26 cellular contexts compared by ENCODE assay signal in genomic region chr7:122299624-122299934, GRCh38. TPM values are rescaled to one million over a fixed set of nuclear protein-coding genes. Genes with fewer than 3 reads are reported as not detected.
DNase-seq lines count a peak whose midpoint lies in the region; ATAC-seq and TF ChIP-seq lines count a peak whose summit lies in the region.
"Had no signal": no experiment of that assay in that cellular context is flagged by ENCODE, and none has a peak within 500 bp of the region (broad histone marks: within the 10 kb centered on the region; RNA-seq: fewer than 3 reads in every experiment).

No MANE protein-coding gene starts in this region.

- H3K4me3 ChIP-seq in SK-N-MC, result peak overlapping the region; percentile 83
- H3K4me3 ChIP-seq in mesodermal cell (ENCODE audit: extremely low read depth, insufficient read depth, low read length, poor library complexity, severe bottlenecking), result peak overlapping the region; percentile 35
- peak overlapping the region; percentile 22 to 42 (median 24) for H3K4me3 ChIP-seq in skeletal muscle tissue (ENCODE audit: low read length in 3 of 3)

- peaks cover 21% of the 10 kb centered on the region for H3K4me1 Mint-ChIP-seq in endothelial cell (ENCODE audit: unreplicated experiment)
- H3K4me1 Mint-ChIP-seq: CD8-positive, alpha-beta memory T cell had no signal

- DNase-seq in SK-N-MC (ENCODE audit: low read depth, low spot score) (no peak), endothelial cell (ENCODE audit: low spot score) (no peak), GM19238 (ENCODE audit: insufficient read length, low spot score) (no peak), GM13976 (ENCODE audit: low spot score) (no peak)
- DNase-seq: activated CD4-positive, alpha-beta T cell treated with anti-CD3 and anti-CD28 coated beads for 48 hours; activated CD8-positive, alpha-beta memory T cell treated with anti-CD3 and anti-CD28 coated beads, Interleukin-2, amount 50 U/mL, for 4 hours; activated gamma-delta T cell; CD8-positive, alpha-beta memory T cell; central memory CD4-positive, alpha-beta T cell; DND-41; effector CD4-positive, alpha-beta T cell; Kasumi-1; NCI-H1105 treated with DMSO at 0.1 percent for 48 hours; NCI-H2107; stimulated activated naive CD4-positive, alpha-beta T cell; transverse colon had no signal

- 4 to 8% methylated on average over 10 to 13 of the region's 13 CpGs for WGBS in mesodermal cell (ENCODE audit: insufficient coverage in 2 of 2), 2 experiments

- H3K4me1 ChIP-seq in mesodermal cell (ENCODE audit: control insufficient read depth, insufficient read depth, low read length, poor library complexity, severe bottlenecking) (no peaks in the 10 kb centered on the region), skeletal muscle tissue (ENCODE audit: control insufficient read depth in 3 of 3, insufficient read depth in 3 of 3, low read length in 3 of 3) (peaks cover 10 to 19% (median 13%) of the 10 kb centered on the region in 3 donors)

- no peaks in the 10 kb centered on the region for H3K9me3 Mint-ChIP-seq in endothelial cell (ENCODE audit: unreplicated experiment)
- H3K9me3 Mint-ChIP-seq: neural crest cell had no signal

- no peak for TF ChIP-seq CTCF in endothelial cell (IDR thresholded peaks at IDR 0.05; ENCODE audit: unreplicated experiment)
- no peak for TF ChIP-seq CTCF in GM13976 (IDR thresholded peaks at IDR 0.05; ENCODE audit: borderline replicate concordance, control extremely low read depth, extremely low read depth, insufficient read depth, missing control alignments)

- peaks cover 9% of the 10 kb centered on the region for H3K36me3 Mint-ChIP-seq in endothelial cell (ENCODE audit: low read depth, unreplicated experiment)
- H3K36me3 Mint-ChIP-seq: CD8-positive, alpha-beta memory T cell had no signal

- no peak for ATAC-seq in HG02798 (IDR thresholded peaks at IDR 0.05; ENCODE audit: poor library complexity, unreplicated experiment)
- ATAC-seq: Right ventricle myocardium inferior had no signal

- H3K9me3 ChIP-seq in SK-N-MC (ENCODE audit: low read depth, low read length) (no peaks in the 10 kb centered on the region), mesodermal cell (ENCODE audit: control insufficient read depth, low read length) (no peaks in the 10 kb centered on the region), skeletal muscle tissue (ENCODE audit: control insufficient read depth in 3 of 3, low read length in 3 of 3) (no peaks in the 10 kb centered on the region)
- H3K9me3 ChIP-seq: right atrium auricular region, transverse colon had no signal

- H3K9ac ChIP-seq in SK-N-MC (ENCODE audit: insufficient read length) (peak overlapping the region; percentile 95), skeletal muscle tissue (ENCODE audit: low read depth in 1 of 3, low read length in 3 of 3) (no peak overlapping the region)

- no peak overlapping the region for H3K27ac Mint-ChIP-seq in endothelial cell (ENCODE audit: unreplicated experiment)
- H3K27ac Mint-ChIP-seq: CD8-positive, alpha-beta memory T cell; memory B cell had no signal

- H3K27me3 ChIP-seq in skeletal muscle tissue (ENCODE audit: control insufficient read depth in 3 of 3, insufficient read depth in 3 of 3, low read length in 3 of 3), result peaks cover 65 to 73% (median 66%) of the 10 kb centered on the region in 3 donors

- H3K36me3 ChIP-seq in SK-N-MC (ENCODE audit: insufficient read depth, low read length) (peaks cover 25% of the 10 kb centered on the region), mesodermal cell (ENCODE audit: control insufficient read depth, insufficient read depth, low read length) (no peaks in the 10 kb centered on the region), skeletal muscle tissue (ENCODE audit: control insufficient read depth in 3 of 3, insufficient read depth in 3 of 3, low read length in 3 of 3) (no peaks in the 10 kb centered on the region)
- H3K36me3 ChIP-seq: right atrium auricular region, transverse colon had no signal

- peaks cover 23% of the 10 kb centered on the region for H3K27me3 Mint-ChIP-seq in endothelial cell (ENCODE audit: unreplicated experiment)

- peak overlapping the region; percentile 99 for H3K27ac ChIP-seq in SK-N-MC
- no peak overlapping the region for H3K27ac ChIP-seq in mesodermal cell (ENCODE audit: low read depth, low read length, severe bottlenecking)
- H3K27ac ChIP-seq in skeletal muscle tissue (ENCODE audit: low read depth, low read length), result no peak overlapping the region
- H3K27ac ChIP-seq: right atrium auricular region, transverse colon had no signal

- in situ Hi-C loops in GM13976 (cut with MboI; ENCODE audit: low sequenced_read_pairs, unreplicated experiment), result no loop called here

- H3K4me3 Mint-ChIP-seq in endothelial cell (ENCODE audit: unreplicated experiment), result peak overlapping the region; percentile 78
- H3K4me3 Mint-ChIP-seq: CD8-positive, alpha-beta memory T cell; memory B cell had no signal

RNA-seq across cellular contexts. Expression of gene FEZF1, which starts 5.0 kb away (rescaled TPM):
- total RNA-seq in endothelial cell (ENCODE audit: unreplicated experiment) (0.28 TPM), skeletal muscle tissue (not detected)
- not detected for polyA plus RNA-seq in mesodermal cell (2013, experiment 1 of 2)
- not detected for polyA plus RNA-seq in mesodermal cell (2013, experiment 2 of 2)
- total RNA-seq: CD8-positive, alpha-beta memory T cell; glomerular endothelial cell; neural crest cell; right atrium auricular region; Right ventricle myocardium inferior; transverse colon had no signal
- polyA plus RNA-seq: adipose tissue; CD8-positive, alpha-beta memory T cell; keratinocyte had no signal

Comparison
In these comparisons a context has a peak if more than half of its experiments do, and no peak if none do; other contexts are left out.
1. H3K4me3 ChIP-seq: peak in every context shown above with its lines; median percentile 83 in SK-N-MC; 35 in mesodermal cell; 24 in skeletal muscle tissue.